20 cellular contexts compared by ENCODE assay signal in genomic region chr6:107620736-107621135, GRCh38.
DNase-seq lines count a peak whose midpoint lies in the region; ATAC-seq and TF ChIP-seq lines count a peak whose summit lies in the region.
"Had no signal": no experiment of that assay in that cellular context is flagged by ENCODE, and none has a peak within 500 bp of the region (broad histone marks: within the 10 kb centered on the region; RNA-seq: fewer than 3 reads in every experiment).

No MANE protein-coding gene starts in this region.

- DNase-seq in CD4-positive, alpha-beta T cell: no peak
- no peak for DNase-seq in GM23338 (ENCODE audit: low spot score)
- no peak for DNase-seq in activated CD8-positive, alpha-beta T cell treated with anti-CD3 and anti-CD28 coated beads for 36 hours
- peak; percentile 32 for DNase-seq in fibroblast of mammary gland (ENCODE audit: low read depth)
- DNase-seq in activated gamma-delta T cell (lab: John Stamatoyannopoulos, UW): no peak
- DNase-seq in NCI-H526 treated with DMSO at 0.1 percent for 48 hours (lab: John Stamatoyannopoulos, UW): no peak
- no peak for DNase-seq in NCI-H1436 treated with DMSO at 0.1 percent for 48 hours (lab: John Stamatoyannopoulos, UW)
- DNase-seq: activated CD4-positive, CD25-positive, alpha-beta regulatory T cell; adrenal gland; caudate nucleus; DND-41; heart left ventricle; NCI-H2171; PC-3; stimulated activated naive CD4-positive, alpha-beta T cell; thyroid gland had no signal

- no peaks in the 10 kb centered on the region for H4K20me1 ChIP-seq in GM23338 (replicated peaks; ENCODE audit: insufficient read depth)

- no peak overlapping the region for H2AFZ ChIP-seq in GM23338

- no peaks in the 10 kb centered on the region for H3K27me3 Mint-ChIP-seq in CD4-positive, alpha-beta T cell
- H3K27me3 Mint-ChIP-seq in GM23338 (ENCODE audit: insufficient read depth, low read depth, poor library complexity): no peaks in the 10 kb centered on the region
- H3K27me3 Mint-ChIP-seq in activated CD8-positive, alpha-beta T cell treated with anti-CD3 and anti-CD28 coated beads for 36 hours: no peaks in the 10 kb centered on the region

- CTCF ChIA-PET in CD4-positive, alpha-beta T cell (lab: Charles Lee): no interaction called here
- CTCF ChIA-PET in activated CD8-positive, alpha-beta T cell treated with anti-CD3 and anti-CD28 coated beads for 36 hours (lab: Charles Lee): interaction anchor here (0.7 to 1.3 kb wide), 3 partner anchors 11 to 54 kb away, joined by 3 to 4 read pairs (median 3); no protein-coding TSS in a partner anchor

- H3F3A ChIP-seq in GM23338 (replicated peaks; ENCODE audit: low read depth): no peaks in the 10 kb centered on the region; the same call in 1 of the 2 replicates

- intact Hi-C loops in CD4-positive, alpha-beta T cell (cut with DNase I, micrococcal nuclease): no loop called here
- intact Hi-C loops in activated CD8-positive, alpha-beta T cell treated with anti-CD3 and anti-CD28 coated beads for 36 hours (cut with micrococcal nuclease): no loop called here

- H3K4me1 ChIP-seq in GM23338 (ENCODE audit: insufficient read depth): peaks cover 54% of the 10 kb centered on the region

- TF ChIP-seq CTCF in CD4-positive, alpha-beta T cell (IDR thresholded peaks at IDR 0.05): no peak
- TF ChIP-seq CTCF in GM23338 (conservative IDR thresholded peaks at IDR 0.05; ENCODE audit: low read depth in 2 of 2): no peak
- TF ChIP-seq CTCF in activated CD8-positive, alpha-beta T cell treated with anti-CD3 and anti-CD28 coated beads for 36 hours (IDR thresholded peaks at IDR 0.05): no peak
- no peak for TF ChIP-seq CTCF in fibroblast of mammary gland (conservative IDR thresholded peaks at IDR 0.05; ENCODE audit: control insufficient read depth, insufficient read depth, low read depth, low read length)

- H3K36me3 ChIP-seq in GM23338 (ENCODE audit: insufficient read depth): no peaks in the 10 kb centered on the region
- H3K36me3 ChIP-seq: adrenal gland, esophagus muscularis mucosa, thyroid gland had no signal

- H3K4me3 ChIP-seq in GM23338: no peak overlapping the region; the same call in 1 of the 2 replicates
- no peak overlapping the region for H3K4me3 ChIP-seq in fibroblast of mammary gland (ENCODE audit: control insufficient read depth, low read depth, low read length)
- H3K4me3 ChIP-seq: adrenal gland, esophagus muscularis mucosa, heart left ventricle, thyroid gland had no signal

- H3K9me2 ChIP-seq in GM23338 (ENCODE audit: insufficient read depth): 0 out of 2 replicates have a peak, but pooled peaks cover 9% of the 10 kb centered on the region

- POLR2A ChIA-PET in CD4-positive, alpha-beta T cell (lab: Charles Lee): no interaction called here
- POLR2A ChIA-PET in activated CD8-positive, alpha-beta T cell treated with anti-CD3 and anti-CD28 coated beads for 36 hours (lab: Charles Lee): interaction anchor here (0.5 kb wide), 1 partner anchor 586 kb away, joined by 4 read pairs; no protein-coding TSS in a partner anchor

- peak overlapping the region; percentile 54 for H3K27ac Mint-ChIP-seq in CD4-positive, alpha-beta T cell
- H3K27ac Mint-ChIP-seq in GM23338: no peak overlapping the region; the same call in 1 of the 2 replicates
- H3K27ac Mint-ChIP-seq in activated CD8-positive, alpha-beta T cell treated with anti-CD3 and anti-CD28 coated beads for 36 hours: peak overlapping the region; percentile 39
- H3K27ac Mint-ChIP-seq: CD14-positive monocyte had no signal

- no peak overlapping the region for H3K27ac ChIP-seq in CD4-positive, alpha-beta T cell (ENCODE audit: low read depth, low read length)
- no peak overlapping the region; the same call in 1 of the 2 replicates for H3K27ac ChIP-seq in GM23338 (ENCODE audit: low read depth)
- H3K27ac ChIP-seq: adrenal gland, esophagus muscularis mucosa, thyroid gland had no signal

- no peaks in the 10 kb centered on the region for H3K27me3 ChIP-seq in CD4-positive, alpha-beta T cell (ENCODE audit: control insufficient read depth, insufficient read depth, low read length)
- no peaks in the 10 kb centered on the region for H3K27me3 ChIP-seq in GM23338 (ENCODE audit: insufficient read depth)
- H3K27me3 ChIP-seq: adrenal gland, esophagus muscularis mucosa, heart left ventricle, thyroid gland had no signal

- H3K4me2 ChIP-seq in GM23338: peak overlapping the region; percentile 53

- peaks cover 34% of the 10 kb centered on the region for H3K4me1 Mint-ChIP-seq in CD4-positive, alpha-beta T cell (ENCODE audit: low read depth)
- peaks cover 62% of the 10 kb centered on the region for H3K4me1 Mint-ChIP-seq in GM23338
- H3K4me1 Mint-ChIP-seq in activated CD8-positive, alpha-beta T cell treated with anti-CD3 and anti-CD28 coated beads for 36 hours (ENCODE audit: low read depth): peaks cover 34% of the 10 kb centered on the region
- H3K4me1 Mint-ChIP-seq: CD14-positive monocyte had no signal

- no peak overlapping the region for H3K4me3 Mint-ChIP-seq in CD4-positive, alpha-beta T cell
- no peak overlapping the region; the same call in 2 of the 3 replicates for H3K4me3 Mint-ChIP-seq in GM23338
- H3K4me3 Mint-ChIP-seq in activated CD8-positive, alpha-beta T cell treated with anti-CD3 and anti-CD28 coated beads for 36 hours: no peak overlapping the region

- H3K79me2 ChIP-seq in GM23338 (replicated peaks; ENCODE audit: insufficient read depth): no peaks in the 10 kb centered on the region

- no peaks in the 10 kb centered on the region for H3K36me3 Mint-ChIP-seq in CD4-positive, alpha-beta T cell (ENCODE audit: low read depth)
- H3K36me3 Mint-ChIP-seq in GM23338 (ENCODE audit: low read depth): no peaks in the 10 kb centered on the region
- H3K36me3 Mint-ChIP-seq in activated CD8-positive, alpha-beta T cell treated with anti-CD3 and anti-CD28 coated beads for 36 hours (ENCODE audit: low read depth): no peaks in the 10 kb centered on the region
- H3K36me3 Mint-ChIP-seq: CD14-positive monocyte had no signal

- no peak for ATAC-seq in CD4-positive, alpha-beta T cell (ENCODE audit: poor library complexity)
- no peak for ATAC-seq in GM23338
- ATAC-seq in activated CD8-positive, alpha-beta T cell treated with anti-CD3 and anti-CD28 coated beads for 36 hours: no peak
- no peak for ATAC-seq in GM19328 (IDR thresholded peaks at IDR 0.05; ENCODE audit: unreplicated experiment)
- ATAC-seq: PC-3, sciatic nerve had no signal

- no peaks in the 10 kb centered on the region for H3K9me3 ChIP-seq in CD4-positive, alpha-beta T cell (ENCODE audit: control insufficient read depth, low read length)
- H3K9me3 ChIP-seq: adrenal gland, esophagus muscularis mucosa, heart left ventricle, thyroid gland had no signal

- no peaks in the 10 kb centered on the region for H3K9me3 Mint-ChIP-seq in CD4-positive, alpha-beta T cell
- H3K9me3 Mint-ChIP-seq in GM23338: no peaks in the 10 kb centered on the region
- H3K9me3 Mint-ChIP-seq in activated CD8-positive, alpha-beta T cell treated with anti-CD3 and anti-CD28 coated beads for 36 hours: no peaks in the 10 kb centered on the region
- H3K9me3 Mint-ChIP-seq: CD14-positive monocyte had no signal

TF ChIP-seq in GM23338, 12 proteins besides CTCF, POLR2A, EP300 and RAD21 (continues in another document):
- TF ChIP-seq CREB1 (CRISPR knock-in tag; IDR thresholded peaks at IDR 0.05; ENCODE audit: low read depth) (no peak), JUNB (IDR thresholded peaks at IDR 0.05; ENCODE audit: unreplicated experiment) (no peak), EZH2 (IDR thresholded peaks at IDR 0.05; ENCODE audit: low read depth, unreplicated experiment) (no peak), EZH2phosphoT487 (IDR thresholded peaks at IDR 0.05; ENCODE audit: unreplicated experiment) (no peak), ZNF331 (CRISPR knock-in tag; IDR thresholded peaks at IDR 0.05; ENCODE audit: low read depth) (no peak), REST (IDR thresholded peaks at IDR 0.05; ENCODE audit: unreplicated experiment) (no peak), STAT1 (IDR thresholded peaks at IDR 0.05; ENCODE audit: unreplicated experiment) (no peak)
